Comparison of ENCODE assay signal across 21 cellular contexts in genomic region chr10:128438417-128439063, GRCh38.
DNase-seq lines count a peak whose midpoint lies in the region; ATAC-seq, FAIRE-seq and TF ChIP-seq lines count a peak whose summit lies in the region.
"Had no signal": no experiment of that assay in that cellular context is flagged by ENCODE, and none has a peak within 500 bp of the region (broad histone marks: within the 10 kb centered on the region; RNA-seq: fewer than 3 reads in every experiment).

No MANE protein-coding gene starts in this region.

- H3K4me1 Mint-ChIP-seq in H9 = peaks cover 37 to 39% of the 10 kb centered on the region in 2 experiments
- H3K4me1 Mint-ChIP-seq: B cell, IgD-negative memory B cell had no signal

- no peak overlapping the region for H3K9ac ChIP-seq in H9 (ENCODE audit: extremely low read depth, insufficient read length, low read length)

- H3K79me1 ChIP-seq in H9 (ENCODE audit: insufficient read depth, low read depth, low read length, poor library complexity, severe bottlenecking) = no peaks in the 10 kb centered on the region

- no peaks in the 10 kb centered on the region; the same call in 1 of the 2 replicates for H3K27me3 Mint-ChIP-seq in H9 (ENCODE audit: low read depth)
- H3K27me3 Mint-ChIP-seq: IgD-negative memory B cell had no signal

- no peak for TF ChIP-seq EP300 in upper lobe of left lung (IDR thresholded peaks at IDR 0.05)

- H2BK120ac ChIP-seq in H9 (ENCODE audit: low read depth, low read length, poor library complexity, severe bottlenecking) = no peak overlapping the region

- no peak overlapping the region for H3K14ac ChIP-seq in H9 (ENCODE audit: insufficient read depth, low read length)

- no peak overlapping the region for H2BK5ac ChIP-seq in H9 (ENCODE audit: insufficient read length, low read length)

- H4K91ac ChIP-seq in H9 (ENCODE audit: insufficient read length, low read depth, low read length) = no peak overlapping the region

- DNase-seq in H9 = no peak
- DNase-seq in bronchial epithelial cell (ENCODE audit: low read depth) = no peak
- DNase-seq in mesenteric fat pad (ENCODE audit: low spot score) = peak; percentile 53
- no peak for DNase-seq in upper lobe of left lung
- DNase-seq in C1 segment of cervical spinal cord (lab: John Stamatoyannopoulos, UW) = no peak
- DNase-seq in HT-29 (ENCODE audit: low spot score) = no peak
- DNase-seq in central memory CD4-positive, alpha-beta T cell = no peak
- DNase-seq: DMS79, H7, MV-4-11, NCI-H1105 treated with DMSO at 0.1 percent for 48 hours, NCI-H1694, NCI-H2081 treated with DMSO at 0.1 percent for 48 hours, NCI-H446 treated with DMSO at 0.1 percent for 48 hours, NCI-H526 treated with DMSO at 0.1 percent for 48 hours, PC-3, SHP77 had no signal

- H2AFZ ChIP-seq in H9 (ENCODE audit: low read length) = no peak overlapping the region

- no peaks in the 10 kb centered on the region for H3K9me3 ChIP-seq in H9 (ENCODE audit: control insufficient read depth, low read depth, low read length)
- no peaks in the 10 kb centered on the region for H3K9me3 ChIP-seq in upper lobe of left lung
- H3K9me3 ChIP-seq: A549 had no signal

- H3K27me3 ChIP-seq in H9 (ENCODE audit: insufficient read depth, low read length) = no peaks in the 10 kb centered on the region
- H3K27me3 ChIP-seq in bronchial epithelial cell (ENCODE audit: control insufficient read depth, insufficient read depth, low read length) = no peaks in the 10 kb centered on the region
- H3K27me3 ChIP-seq in upper lobe of left lung = no peaks in the 10 kb centered on the region

- H2BK20ac ChIP-seq in H9 (ENCODE audit: low read depth, low read length, poor library complexity, severe bottlenecking) = no peak overlapping the region

- no peaks in the 10 kb centered on the region; a peak in 1 of 5 replicates for H3K9me3 Mint-ChIP-seq in H9

- H3K18ac ChIP-seq in H9 (ENCODE audit: insufficient read length, low read depth, low read length) = no peak overlapping the region

- no peaks in the 10 kb centered on the region; a peak in 1 of 7 replicates for H3K36me3 Mint-ChIP-seq in H9 (ENCODE audit: insufficient read depth in 1 of 3, low read depth in 3 of 3)
- H3K36me3 Mint-ChIP-seq: IgD-negative memory B cell had no signal

- H3K4me3 Mint-ChIP-seq in H9 = no peak overlapping the region
- H3K4me3 Mint-ChIP-seq: B cell, IgD-negative memory B cell had no signal

- TF ChIP-seq POLR2A in upper lobe of left lung (IDR thresholded peaks at IDR 0.05) = no peak

- no peak overlapping the region for H4K8ac ChIP-seq in H9 (replicated peaks; ENCODE audit: insufficient read length, low read depth, low read length)

- H3K36me3 ChIP-seq in bronchial epithelial cell (ENCODE audit: control insufficient read depth, insufficient read depth, low read length) (no peaks in the 10 kb centered on the region), upper lobe of left lung (no peaks in the 10 kb centered on the region)

- no peaks in the 10 kb centered on the region; the same call in 1 of the 2 replicates for H3K4me1 ChIP-seq in H9 (ENCODE audit: insufficient read depth, low read length)
- no peaks in the 10 kb centered on the region for H3K4me1 ChIP-seq in upper lobe of left lung
- H3K4me1 ChIP-seq: A549 had no signal

- H4K5ac ChIP-seq in H9 (ENCODE audit: insufficient read length, low read depth, low read length) = no peak overlapping the region

- H3K56ac ChIP-seq in H9 (ENCODE audit: insufficient read length, low read depth, low read length) = no peak overlapping the region

- H3K4ac ChIP-seq in H9 (ENCODE audit: low read depth, low read length) = no peak overlapping the region

- no peak overlapping the region for H2BK15ac ChIP-seq in H9 (ENCODE audit: low read depth, low read length)

- H3K23me2 ChIP-seq in H9 (ENCODE audit: insufficient read length, low read depth, low read length, poor library complexity, severe bottlenecking) = no peaks in the 10 kb centered on the region

- no peak overlapping the region for H3T11ph ChIP-seq in H9 (ENCODE audit: low read length)

- no peaks in the 10 kb centered on the region for H3K79me2 ChIP-seq in H9 (ENCODE audit: insufficient read depth, low read length)

- H2BK12ac ChIP-seq in H9 (ENCODE audit: insufficient read length, low read depth, low read length) = no peak overlapping the region

- FAIRE-seq in bronchial epithelial cell (lab: Jason Lieb, UNC) = peak; percentile 94
- FAIRE-seq: A549, HTR-8/SVneo had no signal

- H3K23ac ChIP-seq in H9 (ENCODE audit: insufficient read length, low read depth, low read length) = no peak overlapping the region

- H2AK5ac ChIP-seq in H9 (ENCODE audit: insufficient read length, low read length) = no peak overlapping the region

- no peaks in the 10 kb centered on the region for H4K20me1 ChIP-seq in H9 (ENCODE audit: control insufficient read depth, insufficient read depth, insufficient read length)

- ATAC-seq in upper lobe of left lung (ENCODE audit: low FRiP score in 2 of 2) = peak; percentile 11 to 14
- ATAC-seq: A549, PC-3 had no signal

- WGBS in H9 (ENCODE audit: extremely low coverage, insufficient read length, low lambda C conversion rate) = no CpG with 5 or more reads among the region's 16 CpGs
- 92 to 94% methylated on average over 16 of the region's 16 CpGs for WGBS in upper lobe of left lung, 2 donors

- H3K4me2 ChIP-seq in H9 (ENCODE audit: insufficient read depth, insufficient read length, low read length) = no peak overlapping the region
- H3K4me2 ChIP-seq: A549 had no signal

- H3K27ac ChIP-seq in H9 (ENCODE audit: insufficient read length, low read depth, low read length) = no peak overlapping the region
- no peak overlapping the region for H3K27ac ChIP-seq in upper lobe of left lung
- H3K27ac ChIP-seq: A549 had no signal

- peak overlapping the region in 2 of 3 experiments; percentile 15 to 31; a peak in 2 of 7 replicates for H3K27ac Mint-ChIP-seq in H9
- H3K27ac Mint-ChIP-seq: B cell had no signal

- no peak overlapping the region for H3K4me3 ChIP-seq in bronchial epithelial cell (ENCODE audit: low read depth, low read length)
- H3K4me3 ChIP-seq in upper lobe of left lung = no peak overlapping the region
- H3K4me3 ChIP-seq: A549 had no signal

- TF ChIP-seq CTCF in H9 (conservative IDR thresholded peaks at IDR 0.05) (no peak), bronchial epithelial cell (IDR thresholded peaks at IDR 0.05; ENCODE audit: insufficient read depth, low read length, severe bottlenecking) (no peak), upper lobe of left lung (IDR thresholded peaks at IDR 0.05) (no peak)
